In genomic region chr2:231661422-231662027, GRCh38 we compare ENCODE assay signal across 8 cellular contexts. TPM values are rescaled to one million over a fixed set of nuclear protein-coding genes. Genes with fewer than 3 reads are reported as not detected.
DNase-seq lines count a peak whose midpoint lies in the region; ATAC-seq and TF ChIP-seq lines count a peak whose summit lies in the region.

No MANE protein-coding gene starts in this region.

- H3K4me3 Mint-ChIP-seq in activated CD4-positive, alpha-beta memory T cell treated with anti-CD3 and anti-CD28 coated beads for 36 hours = peak overlapping the region; percentile 65
- H3K4me3 Mint-ChIP-seq in glutamatergic neuron (ENCODE audit: unreplicated experiment) = peak overlapping the region; percentile 75

- H3K9me3 Mint-ChIP-seq in activated CD4-positive, alpha-beta memory T cell treated with anti-CD3 and anti-CD28 coated beads for 36 hours = no peaks in the 10 kb centered on the region
- H3K9me3 Mint-ChIP-seq in glutamatergic neuron (ENCODE audit: unreplicated experiment) = peaks cover 8% of the 10 kb centered on the region

- peak overlapping the region; percentile 94 for H3K27ac Mint-ChIP-seq in activated CD4-positive, alpha-beta memory T cell treated with anti-CD3 and anti-CD28 coated beads for 36 hours
- H3K27ac Mint-ChIP-seq in glutamatergic neuron (ENCODE audit: unreplicated experiment) = peak overlapping the region; percentile 91

- peak overlapping the region; percentile 88 to 100 (median 97) for H3K27ac ChIP-seq in skin epidermis

- CTCF ChIA-PET in activated CD4-positive, alpha-beta memory T cell treated with anti-CD3 and anti-CD28 coated beads for 36 hours (lab: Charles Lee) = interaction anchor here (1.0 to 4.5 kb wide), 8 partner anchors 14 to 52 kb away, joined by 3 to 22 read pairs (median 4); partner anchors contain the start of gene PTMA

- H3K4me3 ChIP-seq in H7 (ENCODE audit: insufficient read depth, low read depth, low read length) (peak overlapping the region; percentile 43), skin epidermis (peak overlapping the region; percentile 33 to 50 (median 40))

- no peaks in the 10 kb centered on the region for H3K27me3 Mint-ChIP-seq in activated CD4-positive, alpha-beta memory T cell treated with anti-CD3 and anti-CD28 coated beads for 36 hours
- peaks cover 5% of the 10 kb centered on the region for H3K27me3 Mint-ChIP-seq in glutamatergic neuron (ENCODE audit: unreplicated experiment)

- H3K4me1 Mint-ChIP-seq in activated CD4-positive, alpha-beta memory T cell treated with anti-CD3 and anti-CD28 coated beads for 36 hours (ENCODE audit: low read depth) = peaks cover 12% of the 10 kb centered on the region
- H3K4me1 Mint-ChIP-seq in glutamatergic neuron (ENCODE audit: low read depth, unreplicated experiment) = peaks cover 19% of the 10 kb centered on the region

- H3K36me3 Mint-ChIP-seq in activated CD4-positive, alpha-beta memory T cell treated with anti-CD3 and anti-CD28 coated beads for 36 hours = peaks cover 4% of the 10 kb centered on the region
- peaks cover 5% of the 10 kb centered on the region for H3K36me3 Mint-ChIP-seq in glutamatergic neuron (ENCODE audit: unreplicated experiment)

- TF ChIP-seq CTCF in glutamatergic neuron (IDR thresholded peaks at IDR 0.05; ENCODE audit: partially characterized antibody, unreplicated experiment) = no peak

- DNase-seq in H7 (no peak), glutamatergic neuron (no peak), cerebellum (ENCODE audit: low spot score) (no peak), NCI-H2196 treated with DMSO at 0.1 percent for 48 hours (lab: John Stamatoyannopoulos, UW; ENCODE audit: unreplicated experiment) (no peak)
- DNase-seq in activated CD4-positive, alpha-beta memory T cell treated with anti-CD3 and anti-CD28 coated beads for 36 hours = peak; percentile 24

- H3K27me3 ChIP-seq in H7 (ENCODE audit: control insufficient read depth, insufficient read depth, low read length) = peaks cover 2% of the 10 kb centered on the region

- no peak for ATAC-seq in GM19455 (IDR thresholded peaks at IDR 0.05; ENCODE audit: unreplicated experiment)
- no peak for ATAC-seq in HG03159 (IDR thresholded peaks at IDR 0.05; ENCODE audit: unreplicated experiment)

- H3K36me3 ChIP-seq in H7 (replicated peaks; ENCODE audit: control insufficient read depth, insufficient read depth, low read length) = no peaks in the 10 kb centered on the region

- intact Hi-C loops in activated CD4-positive, alpha-beta memory T cell treated with anti-CD3 and anti-CD28 coated beads for 36 hours (cut with micrococcal nuclease) = loop anchor here (1.0 to 2.0 kb wide), 5 partner anchors 16 to 147 kb away; no protein-coding TSS in a partner anchor

- POLR2A ChIA-PET in activated CD4-positive, alpha-beta memory T cell treated with anti-CD3 and anti-CD28 coated beads for 36 hours (lab: Charles Lee) = interaction anchor here (0.5 to 2.5 kb wide), 6 partner anchors 12 to 53 kb away, joined by 3 to 8 read pairs (median 4); partner anchors contain the start of gene PTMA

RNA-seq across cellular contexts. Expression of gene PTMA, which starts 46.8 kb away (rescaled TPM):
- 2,153 and 2,302 TPM in 2 replicates for total RNA-seq in H7 (2014; rRNA removed; shearing (Covaris generic))
- total RNA-seq in activated CD4-positive, alpha-beta memory T cell treated with anti-CD3 and anti-CD28 coated beads for 36 hours = 1,000 to 10,000 TPM; 1,763 to 1,778 TPM
- 948 TPM for total RNA-seq in glutamatergic neuron (ENCODE audit: unreplicated experiment)
- 478 TPM for total RNA-seq in cerebellum
